Comparison of ENCODE assay signal across 1 cellular context in genomic region chr5:122773615-122774014, GRCh38.
A peak's percentile ranks its signal among the peaks of the same experiment; 100 is the strongest.
TF ChIP-seq lines count a peak whose summit lies in the region.

No MANE protein-coding gene starts in this region.

TF ChIP-seq in HepG2, 621 proteins besides CTCF, POLR2A, EP300 and RAD21 (continued from another document and continues in another):
- TF ChIP-seq ZBTB40 (IDR thresholded peaks at IDR 0.05) (no peak), ZBTB40 (CRISPR knock-in tag; IDR thresholded peaks at IDR 0.05) (no peak), ARNT2 (CRISPR knock-in tag; IDR thresholded peaks at IDR 0.05; ENCODE audit: low read depth) (no peak), GTF3A (CRISPR knock-in tag; conservative IDR thresholded peaks at IDR 0.05) (no peak), MED1 (CRISPR knock-in tag; IDR thresholded peaks at IDR 0.05) (peak; percentile 53), ZNF501 (CRISPR knock-in tag; IDR thresholded peaks at IDR 0.05) (no peak), ZBTB1 (CRISPR knock-in tag; IDR thresholded peaks at IDR 0.05; ENCODE audit: borderline replicate concordance) (no peak), KDM3A (CRISPR knock-in tag; IDR thresholded peaks at IDR 0.05; ENCODE audit: low read depth) (no peak), TEF (CRISPR knock-in tag; IDR thresholded peaks at IDR 0.05) (no peak), SRF (IDR thresholded peaks at IDR 0.05; ENCODE audit: low read depth, low read length) (peak; percentile 92), ZNF652 (CRISPR knock-in tag; IDR thresholded peaks at IDR 0.05; ENCODE audit: borderline replicate concordance, low read depth) (peak; percentile 85), FOSL1 (CRISPR knock-in tag; IDR thresholded peaks at IDR 0.05; ENCODE audit: borderline replicate concordance) (no peak), USF2 (IDR thresholded peaks at IDR 0.05; ENCODE audit: low read depth, low read length) (no peak), USF2 (CRISPR knock-in tag; IDR thresholded peaks at IDR 0.05; ENCODE audit: borderline replicate concordance) (peak; percentile 41; the same call in 1 of the 2 replicates), SYNCRIP (IDR thresholded peaks at IDR 0.05; ENCODE audit: insufficient read depth, low read depth, low read length) (no peak), KMT2B (CRISPR knock-in tag; IDR thresholded peaks at IDR 0.05) (no peak), HMG20B (CRISPR knock-in tag; conservative IDR thresholded peaks at IDR 0.05) (no peak), GTF2F1 (IDR thresholded peaks at IDR 0.05; ENCODE audit: low read length) (no peak), ZNF264 (CRISPR knock-in tag; IDR thresholded peaks at IDR 0.05) (no peak), ZNF446 (CRISPR knock-in tag; IDR thresholded peaks at IDR 0.05) (no peak), ARHGAP35 (CRISPR knock-in tag; IDR thresholded peaks at IDR 0.05; ENCODE audit: borderline replicate concordance) (no peak), HNF4A (CRISPR knock-in tag; IDR thresholded peaks at IDR 0.05) (peak; percentile 52), NFYB (CRISPR knock-in tag; IDR thresholded peaks at IDR 0.05) (no peak), GATAD1 (CRISPR knock-in tag; IDR thresholded peaks at IDR 0.05) (no peak), GATAD2A (CRISPR knock-in tag; IDR thresholded peaks at IDR 0.05) (peak; percentile 49; the same call in 1 of the 2 replicates), THRA (CRISPR knock-in tag; IDR thresholded peaks at IDR 0.05; ENCODE audit: borderline replicate concordance) (peak; percentile 53; the same call in 1 of the 2 replicates), JUND (CRISPR knock-in tag; IDR thresholded peaks at IDR 0.05) (no peak), SIN3B (IDR thresholded peaks at IDR 0.05; ENCODE audit: low read length) (no peak), PAX8 (CRISPR knock-in tag; IDR thresholded peaks at IDR 0.05; ENCODE audit: borderline replicate concordance) (no peak), POGZ (CRISPR knock-in tag; IDR thresholded peaks at IDR 0.05) (no peak)
- TF ChIP-seq, protein P1, sequence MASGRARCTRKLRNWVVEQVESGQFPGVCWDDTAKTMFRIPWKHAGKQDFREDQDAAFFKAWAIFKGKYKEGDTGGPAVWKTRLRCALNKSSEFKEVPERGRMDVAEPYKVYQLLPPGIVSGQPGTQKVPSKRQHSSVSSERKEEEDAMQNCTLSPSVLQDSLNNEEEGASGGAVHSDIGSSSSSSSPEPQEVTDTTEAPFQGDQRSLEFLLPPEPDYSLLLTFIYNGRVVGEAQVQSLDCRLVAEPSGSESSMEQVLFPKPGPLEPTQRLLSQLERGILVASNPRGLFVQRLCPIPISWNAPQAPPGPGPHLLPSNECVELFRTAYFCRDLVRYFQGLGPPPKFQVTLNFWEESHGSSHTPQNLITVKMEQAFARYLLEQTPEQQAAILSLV (CRISPR knock-in tag; IDR thresholded peaks at IDR 0.05; ENCODE audit: borderline replicate concordance), result no peak
- TF ChIP-seq, protein P2, sequence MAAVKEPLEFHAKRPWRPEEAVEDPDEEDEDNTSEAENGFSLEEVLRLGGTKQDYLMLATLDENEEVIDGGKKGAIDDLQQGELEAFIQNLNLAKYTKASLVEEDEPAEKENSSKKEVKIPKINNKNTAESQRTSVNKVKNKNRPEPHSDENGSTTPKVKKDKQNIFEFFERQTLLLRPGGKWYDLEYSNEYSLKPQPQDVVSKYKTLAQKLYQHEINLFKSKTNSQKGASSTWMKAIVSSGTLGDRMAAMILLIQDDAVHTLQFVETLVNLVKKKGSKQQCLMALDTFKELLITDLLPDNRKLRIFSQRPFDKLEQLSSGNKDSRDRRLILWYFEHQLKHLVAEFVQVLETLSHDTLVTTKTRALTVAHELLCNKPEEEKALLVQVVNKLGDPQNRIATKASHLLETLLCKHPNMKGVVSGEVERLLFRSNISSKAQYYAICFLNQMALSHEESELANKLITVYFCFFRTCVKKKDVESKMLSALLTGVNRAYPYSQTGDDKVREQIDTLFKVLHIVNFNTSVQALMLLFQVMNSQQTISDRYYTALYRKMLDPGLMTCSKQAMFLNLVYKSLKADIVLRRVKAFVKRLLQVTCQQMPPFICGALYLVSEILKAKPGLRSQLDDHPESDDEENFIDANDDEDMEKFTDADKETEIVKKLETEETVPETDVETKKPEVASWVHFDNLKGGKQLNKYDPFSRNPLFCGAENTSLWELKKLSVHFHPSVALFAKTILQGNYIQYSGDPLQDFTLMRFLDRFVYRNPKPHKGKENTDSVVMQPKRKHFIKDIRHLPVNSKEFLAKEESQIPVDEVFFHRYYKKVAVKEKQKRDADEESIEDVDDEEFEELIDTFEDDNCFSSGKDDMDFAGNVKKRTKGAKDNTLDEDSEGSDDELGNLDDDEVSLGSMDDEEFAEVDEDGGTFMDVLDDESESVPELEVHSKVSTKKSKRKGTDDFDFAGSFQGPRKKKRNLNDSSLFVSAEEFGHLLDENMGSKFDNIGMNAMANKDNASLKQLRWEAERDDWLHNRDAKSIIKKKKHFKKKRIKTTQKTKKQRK (IDR thresholded peaks at IDR 0.05; ENCODE audit: low read length), result no peak
- TF ChIP-seq, protein P3, sequence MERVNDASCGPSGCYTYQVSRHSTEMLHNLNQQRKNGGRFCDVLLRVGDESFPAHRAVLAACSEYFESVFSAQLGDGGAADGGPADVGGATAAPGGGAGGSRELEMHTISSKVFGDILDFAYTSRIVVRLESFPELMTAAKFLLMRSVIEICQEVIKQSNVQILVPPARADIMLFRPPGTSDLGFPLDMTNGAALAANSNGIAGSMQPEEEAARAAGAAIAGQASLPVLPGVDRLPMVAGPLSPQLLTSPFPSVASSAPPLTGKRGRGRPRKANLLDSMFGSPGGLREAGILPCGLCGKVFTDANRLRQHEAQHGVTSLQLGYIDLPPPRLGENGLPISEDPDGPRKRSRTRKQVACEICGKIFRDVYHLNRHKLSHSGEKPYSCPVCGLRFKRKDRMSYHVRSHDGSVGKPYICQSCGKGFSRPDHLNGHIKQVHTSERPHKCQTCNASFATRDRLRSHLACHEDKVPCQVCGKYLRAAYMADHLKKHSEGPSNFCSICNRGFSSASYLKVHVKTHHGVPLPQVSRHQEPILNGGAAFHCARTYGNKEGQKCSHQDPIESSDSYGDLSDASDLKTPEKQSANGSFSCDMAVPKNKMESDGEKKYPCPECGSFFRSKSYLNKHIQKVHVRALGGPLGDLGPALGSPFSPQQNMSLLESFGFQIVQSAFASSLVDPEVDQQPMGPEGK (CRISPR knock-in tag; IDR thresholded peaks at IDR 0.05), result no peak
- TF ChIP-seq, protein P4, sequence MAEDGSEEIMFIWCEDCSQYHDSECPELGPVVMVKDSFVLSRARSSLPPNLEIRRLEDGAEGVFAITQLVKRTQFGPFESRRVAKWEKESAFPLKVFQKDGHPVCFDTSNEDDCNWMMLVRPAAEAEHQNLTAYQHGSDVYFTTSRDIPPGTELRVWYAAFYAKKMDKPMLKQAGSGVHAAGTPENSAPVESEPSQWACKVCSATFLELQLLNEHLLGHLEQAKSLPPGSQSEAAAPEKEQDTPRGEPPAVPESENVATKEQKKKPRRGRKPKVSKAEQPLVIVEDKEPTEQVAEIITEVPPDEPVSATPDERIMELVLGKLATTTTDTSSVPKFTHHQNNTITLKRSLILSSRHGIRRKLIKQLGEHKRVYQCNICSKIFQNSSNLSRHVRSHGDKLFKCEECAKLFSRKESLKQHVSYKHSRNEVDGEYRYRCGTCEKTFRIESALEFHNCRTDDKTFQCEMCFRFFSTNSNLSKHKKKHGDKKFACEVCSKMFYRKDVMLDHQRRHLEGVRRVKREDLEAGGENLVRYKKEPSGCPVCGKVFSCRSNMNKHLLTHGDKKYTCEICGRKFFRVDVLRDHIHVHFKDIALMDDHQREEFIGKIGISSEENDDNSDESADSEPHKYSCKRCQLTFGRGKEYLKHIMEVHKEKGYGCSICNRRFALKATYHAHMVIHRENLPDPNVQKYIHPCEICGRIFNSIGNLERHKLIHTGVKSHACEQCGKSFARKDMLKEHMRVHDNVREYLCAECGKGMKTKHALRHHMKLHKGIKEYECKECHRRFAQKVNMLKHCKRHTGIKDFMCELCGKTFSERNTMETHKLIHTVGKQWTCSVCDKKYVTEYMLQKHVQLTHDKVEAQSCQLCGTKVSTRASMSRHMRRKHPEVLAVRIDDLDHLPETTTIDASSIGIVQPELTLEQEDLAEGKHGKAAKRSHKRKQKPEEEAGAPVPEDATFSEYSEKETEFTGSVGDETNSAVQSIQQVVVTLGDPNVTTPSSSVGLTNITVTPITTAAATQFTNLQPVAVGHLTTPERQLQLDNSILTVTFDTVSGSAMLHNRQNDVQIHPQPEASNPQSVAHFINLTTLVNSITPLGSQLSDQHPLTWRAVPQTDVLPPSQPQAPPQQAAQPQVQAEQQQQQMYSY (CRISPR knock-in tag; IDR thresholded peaks at IDR 0.05), result 0 out of 2 replicates have a peak, but pooled peaks have one; percentile 19
